ENCODE assay signal across 1 cellular context in genomic region chr22:46072981-46073682, GRCh38.
A peak's percentile ranks its signal among the peaks of the same experiment; 100 is the strongest.
TF ChIP-seq lines count a peak whose summit lies in the region.

No MANE protein-coding gene starts in this region.

TF ChIP-seq in HEK293, 187 proteins besides CTCF, POLR2A, EP300 and RAD21 (continued from another document):
- TF ChIP-seq, protein P1, sequence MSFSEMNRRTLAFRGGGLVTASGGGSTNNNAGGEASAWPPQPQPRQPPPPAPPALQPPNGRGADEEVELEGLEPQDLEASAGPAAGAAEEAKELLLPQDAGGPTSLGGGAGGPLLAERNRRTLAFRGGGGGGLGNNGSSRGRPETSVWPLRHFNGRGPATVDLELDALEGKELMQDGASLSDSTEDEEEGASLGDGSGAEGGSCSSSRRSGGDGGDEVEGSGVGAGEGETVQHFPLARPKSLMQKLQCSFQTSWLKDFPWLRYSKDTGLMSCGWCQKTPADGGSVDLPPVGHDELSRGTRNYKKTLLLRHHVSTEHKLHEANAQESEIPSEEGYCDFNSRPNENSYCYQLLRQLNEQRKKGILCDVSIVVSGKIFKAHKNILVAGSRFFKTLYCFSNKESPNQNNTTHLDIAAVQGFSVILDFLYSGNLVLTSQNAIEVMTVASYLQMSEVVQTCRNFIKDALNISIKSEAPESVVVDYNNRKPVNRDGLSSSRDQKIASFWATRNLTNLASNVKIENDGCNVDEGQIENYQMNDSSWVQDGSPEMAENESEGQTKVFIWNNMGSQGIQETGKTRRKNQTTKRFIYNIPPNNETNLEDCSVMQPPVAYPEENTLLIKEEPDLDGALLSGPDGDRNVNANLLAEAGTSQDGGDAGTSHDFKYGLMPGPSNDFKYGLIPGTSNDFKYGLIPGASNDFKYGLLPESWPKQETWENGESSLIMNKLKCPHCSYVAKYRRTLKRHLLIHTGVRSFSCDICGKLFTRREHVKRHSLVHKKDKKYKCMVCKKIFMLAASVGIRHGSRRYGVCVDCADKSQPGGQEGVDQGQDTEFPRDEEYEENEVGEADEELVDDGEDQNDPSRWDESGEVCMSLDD (tag by site-specific recombination; IDR thresholded peaks at IDR 0.05): 0 out of 2 replicates have a peak, but pooled peaks have one; percentile 53
